Comparison of ENCODE assay signal across 1 cellular context in genomic region chr9:94259077-94259847, GRCh38.
TF ChIP-seq lines count a peak whose summit lies in the region.

TSS of gene ZNF169 (plus strand) at chr9:94259298. CDS start at chr9:94278813, 19,515 bp downstream.

TF ChIP-seq in GM12878, 131 proteins besides CTCF, POLR2A, EP300 and RAD21 (continued from another document):
- TF ChIP-seq, protein P1, sequence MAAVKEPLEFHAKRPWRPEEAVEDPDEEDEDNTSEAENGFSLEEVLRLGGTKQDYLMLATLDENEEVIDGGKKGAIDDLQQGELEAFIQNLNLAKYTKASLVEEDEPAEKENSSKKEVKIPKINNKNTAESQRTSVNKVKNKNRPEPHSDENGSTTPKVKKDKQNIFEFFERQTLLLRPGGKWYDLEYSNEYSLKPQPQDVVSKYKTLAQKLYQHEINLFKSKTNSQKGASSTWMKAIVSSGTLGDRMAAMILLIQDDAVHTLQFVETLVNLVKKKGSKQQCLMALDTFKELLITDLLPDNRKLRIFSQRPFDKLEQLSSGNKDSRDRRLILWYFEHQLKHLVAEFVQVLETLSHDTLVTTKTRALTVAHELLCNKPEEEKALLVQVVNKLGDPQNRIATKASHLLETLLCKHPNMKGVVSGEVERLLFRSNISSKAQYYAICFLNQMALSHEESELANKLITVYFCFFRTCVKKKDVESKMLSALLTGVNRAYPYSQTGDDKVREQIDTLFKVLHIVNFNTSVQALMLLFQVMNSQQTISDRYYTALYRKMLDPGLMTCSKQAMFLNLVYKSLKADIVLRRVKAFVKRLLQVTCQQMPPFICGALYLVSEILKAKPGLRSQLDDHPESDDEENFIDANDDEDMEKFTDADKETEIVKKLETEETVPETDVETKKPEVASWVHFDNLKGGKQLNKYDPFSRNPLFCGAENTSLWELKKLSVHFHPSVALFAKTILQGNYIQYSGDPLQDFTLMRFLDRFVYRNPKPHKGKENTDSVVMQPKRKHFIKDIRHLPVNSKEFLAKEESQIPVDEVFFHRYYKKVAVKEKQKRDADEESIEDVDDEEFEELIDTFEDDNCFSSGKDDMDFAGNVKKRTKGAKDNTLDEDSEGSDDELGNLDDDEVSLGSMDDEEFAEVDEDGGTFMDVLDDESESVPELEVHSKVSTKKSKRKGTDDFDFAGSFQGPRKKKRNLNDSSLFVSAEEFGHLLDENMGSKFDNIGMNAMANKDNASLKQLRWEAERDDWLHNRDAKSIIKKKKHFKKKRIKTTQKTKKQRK (IDR thresholded peaks at IDR 0.05; ENCODE audit: low read depth, low read length), result no peak
- 0 out of 2 replicates have a peak, but pooled peaks have one; percentile 49 for TF ChIP-seq POLR2AphosphoS2 (IDR thresholded peaks at IDR 0.05; ENCODE audit: low read depth, low read length)
- TF ChIP-seq SREBF1 (IDR thresholded peaks at IDR 0.05; ENCODE audit: low read length), result peak; percentile 83
- peak; percentile 73 for TF ChIP-seq NR2C1 (IDR thresholded peaks at IDR 0.05)
- no peak for TF ChIP-seq FOXM1 (IDR thresholded peaks at IDR 0.05; ENCODE audit: low read depth, low read length)
- TF ChIP-seq, protein P2, sequence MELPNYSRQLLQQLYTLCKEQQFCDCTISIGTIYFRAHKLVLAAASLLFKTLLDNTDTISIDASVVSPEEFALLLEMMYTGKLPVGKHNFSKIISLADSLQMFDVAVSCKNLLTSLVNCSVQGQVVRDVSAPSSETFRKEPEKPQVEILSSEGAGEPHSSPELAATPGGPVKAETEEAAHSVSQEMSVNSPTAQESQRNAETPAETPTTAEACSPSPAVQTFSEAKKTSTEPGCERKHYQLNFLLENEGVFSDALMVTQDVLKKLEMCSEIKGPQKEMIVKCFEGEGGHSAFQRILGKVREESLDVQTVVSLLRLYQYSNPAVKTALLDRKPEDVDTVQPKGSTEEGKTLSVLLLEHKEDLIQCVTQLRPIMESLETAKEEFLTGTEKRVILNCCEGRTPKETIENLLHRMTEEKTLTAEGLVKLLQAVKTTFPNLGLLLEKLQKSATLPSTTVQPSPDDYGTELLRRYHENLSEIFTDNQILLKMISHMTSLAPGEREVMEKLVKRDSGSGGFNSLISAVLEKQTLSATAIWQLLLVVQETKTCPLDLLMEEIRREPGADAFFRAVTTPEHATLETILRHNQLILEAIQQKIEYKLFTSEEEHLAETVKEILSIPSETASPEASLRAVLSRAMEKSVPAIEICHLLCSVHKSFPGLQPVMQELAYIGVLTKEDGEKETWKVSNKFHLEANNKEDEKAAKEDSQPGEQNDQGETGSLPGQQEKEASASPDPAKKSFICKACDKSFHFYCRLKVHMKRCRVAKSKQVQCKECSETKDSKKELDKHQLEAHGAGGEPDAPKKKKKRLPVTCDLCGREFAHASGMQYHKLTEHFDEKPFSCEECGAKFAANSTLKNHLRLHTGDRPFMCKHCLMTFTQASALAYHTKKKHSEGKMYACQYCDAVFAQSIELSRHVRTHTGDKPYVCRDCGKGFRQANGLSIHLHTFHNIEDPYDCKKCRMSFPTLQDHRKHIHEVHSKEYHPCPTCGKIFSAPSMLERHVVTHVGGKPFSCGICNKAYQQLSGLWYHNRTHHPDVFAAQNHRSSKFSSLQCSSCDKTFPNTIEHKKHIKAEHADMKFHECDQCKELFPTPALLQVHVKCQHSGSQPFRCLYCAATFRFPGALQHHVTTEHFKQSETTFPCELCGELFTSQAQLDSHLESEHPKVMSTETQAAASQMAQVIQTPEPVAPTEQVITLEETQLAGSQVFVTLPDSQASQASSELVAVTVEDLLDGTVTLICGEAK (IDR thresholded peaks at IDR 0.05; ENCODE audit: borderline replicate concordance), result peak; percentile 61; the same call in 1 of the 2 replicates
- peak; percentile 98 for TF ChIP-seq SIX5 (IDR thresholded peaks at IDR 0.05; ENCODE audit: low read depth, low read length, severe bottlenecking)
- TF ChIP-seq YY1 (IDR thresholded peaks at IDR 0.05; ENCODE audit: low read depth, low read length), result peak; percentile 85
- peak; percentile 98 for TF ChIP-seq HCFC1 (IDR thresholded peaks at IDR 0.05; ENCODE audit: low read length)
- no peak for TF ChIP-seq ZNF274 (IDR thresholded peaks at IDR 0.05; ENCODE audit: insufficient read depth, insufficient read length)
- TF ChIP-seq MTA3 (IDR thresholded peaks at IDR 0.05; ENCODE audit: borderline replicate concordance, low read length), result no peak
- no peak for TF ChIP-seq NFXL1 (IDR thresholded peaks at IDR 0.05; ENCODE audit: borderline replicate concordance)
- peak; percentile 60 for TF ChIP-seq GATAD2B (conservative IDR thresholded peaks at IDR 0.05; ENCODE audit: low read depth)
- TF ChIP-seq NFIC (IDR thresholded peaks at IDR 0.05; ENCODE audit: low read depth, low read length), result no peak
- TF ChIP-seq SREBF2 (IDR thresholded peaks at IDR 0.05; ENCODE audit: low read length), result no peak
- TF ChIP-seq ELK1 (IDR thresholded peaks at IDR 0.05; ENCODE audit: low read depth, low read length), result peak; percentile 47; the same call in 1 of the 2 replicates
- no peak for TF ChIP-seq STAT3 (IDR thresholded peaks at IDR 0.05; ENCODE audit: low read depth, low read length)
- peak; percentile 87; the same call in 1 of the 2 replicates for TF ChIP-seq TARDBP (IDR thresholded peaks at IDR 0.05; ENCODE audit: borderline replicate concordance)
- peak; percentile 75 for TF ChIP-seq PAX5 (IDR thresholded peaks at IDR 0.05; ENCODE audit: borderline replicate concordance, low read depth, low read length)
- peak; percentile 54; the same call in 1 of the 2 replicates for TF ChIP-seq PML (IDR thresholded peaks at IDR 0.05; ENCODE audit: low read length)
- TF ChIP-seq CBFB (IDR thresholded peaks at IDR 0.05; ENCODE audit: low read depth), result 0 out of 2 replicates have a peak, but pooled peaks have one; percentile 42
- TF ChIP-seq TBL1XR1 (IDR thresholded peaks at IDR 0.05; ENCODE audit: low read depth, low read length), result no peak
- peak; percentile 25; the same call in 1 of the 2 replicates for TF ChIP-seq MTA2 (IDR thresholded peaks at IDR 0.05; ENCODE audit: low read depth)
- peak; percentile 67 for TF ChIP-seq GABPA (IDR thresholded peaks at IDR 0.05; ENCODE audit: low read depth)
- TF ChIP-seq POLR2AphosphoS5 (IDR thresholded peaks at IDR 0.05; ENCODE audit: low read length), result peak; percentile 80
- TF ChIP-seq CUX1 (IDR thresholded peaks at IDR 0.05; ENCODE audit: insufficient replicate concordance, low read depth, low read length), result no peak
- peak; percentile 93 for TF ChIP-seq CREM (IDR thresholded peaks at IDR 0.05; ENCODE audit: low read depth)
- TF ChIP-seq IKZF1 (conservative IDR thresholded peaks at IDR 0.05), result peak; percentile 96
- TF ChIP-seq SP1 (IDR thresholded peaks at IDR 0.05; ENCODE audit: low read depth, low read length), result peak; percentile 67
- peak; percentile 86 for TF ChIP-seq CREB1 (IDR thresholded peaks at IDR 0.05; ENCODE audit: low read depth)
- peak; percentile 69 for TF ChIP-seq RUNX3 (IDR thresholded peaks at IDR 0.05; ENCODE audit: low read length)
- TF ChIP-seq KDM1A (IDR thresholded peaks at IDR 0.05; ENCODE audit: borderline replicate concordance), result no peak
- TF ChIP-seq, protein P3, sequence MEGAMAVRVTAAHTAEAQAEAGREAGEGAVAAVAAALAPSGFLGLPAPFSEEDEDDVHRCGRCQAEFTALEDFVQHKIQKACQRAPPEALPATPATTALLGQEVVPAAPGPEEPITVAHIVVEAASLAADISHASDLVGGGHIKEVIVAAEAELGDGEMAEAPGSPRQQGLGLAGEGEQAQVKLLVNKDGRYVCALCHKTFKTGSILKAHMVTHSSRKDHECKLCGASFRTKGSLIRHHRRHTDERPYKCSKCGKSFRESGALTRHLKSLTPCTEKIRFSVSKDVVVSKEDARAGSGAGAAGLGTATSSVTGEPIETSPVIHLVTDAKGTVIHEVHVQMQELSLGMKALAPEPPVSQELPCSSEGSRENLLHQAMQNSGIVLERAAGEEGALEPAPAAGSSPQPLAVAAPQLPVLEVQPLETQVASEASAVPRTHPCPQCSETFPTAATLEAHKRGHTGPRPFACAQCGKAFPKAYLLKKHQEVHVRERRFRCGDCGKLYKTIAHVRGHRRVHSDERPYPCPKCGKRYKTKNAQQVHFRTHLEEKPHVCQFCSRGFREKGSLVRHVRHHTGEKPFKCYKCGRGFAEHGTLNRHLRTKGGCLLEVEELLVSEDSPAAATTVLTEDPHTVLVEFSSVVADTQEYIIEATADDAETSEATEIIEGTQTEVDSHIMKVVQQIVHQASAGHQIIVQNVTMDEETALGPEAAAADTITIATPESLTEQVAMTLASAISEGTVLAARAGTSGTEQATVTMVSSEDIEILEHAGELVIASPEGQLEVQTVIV (IDR thresholded peaks at IDR 0.05; ENCODE audit: borderline replicate concordance, partially characterized antibody), result peak; percentile 46
- peak; percentile 55; the same call in 1 of the 2 replicates for TF ChIP-seq LARP7 (IDR thresholded peaks at IDR 0.05)
- 0 out of 2 replicates have a peak, but pooled peaks have one; percentile 9 for TF ChIP-seq MYB (IDR thresholded peaks at IDR 0.05; ENCODE audit: borderline replicate concordance, low read depth, low read length)
- no peak for TF ChIP-seq SMARCA5 (IDR thresholded peaks at IDR 0.05)
- peak in 1 of 2 experiments; percentile 1; a peak in 1 of 3 replicates for TF ChIP-seq EGR1 (IDR thresholded peaks at IDR 0.05; ENCODE audit: borderline replicate concordance in 1 of 2, low read depth in 2 of 2, low read length in 2 of 2)
